Comparison of ENCODE assay signal across 9 cellular contexts in the genomic region with DNA sequence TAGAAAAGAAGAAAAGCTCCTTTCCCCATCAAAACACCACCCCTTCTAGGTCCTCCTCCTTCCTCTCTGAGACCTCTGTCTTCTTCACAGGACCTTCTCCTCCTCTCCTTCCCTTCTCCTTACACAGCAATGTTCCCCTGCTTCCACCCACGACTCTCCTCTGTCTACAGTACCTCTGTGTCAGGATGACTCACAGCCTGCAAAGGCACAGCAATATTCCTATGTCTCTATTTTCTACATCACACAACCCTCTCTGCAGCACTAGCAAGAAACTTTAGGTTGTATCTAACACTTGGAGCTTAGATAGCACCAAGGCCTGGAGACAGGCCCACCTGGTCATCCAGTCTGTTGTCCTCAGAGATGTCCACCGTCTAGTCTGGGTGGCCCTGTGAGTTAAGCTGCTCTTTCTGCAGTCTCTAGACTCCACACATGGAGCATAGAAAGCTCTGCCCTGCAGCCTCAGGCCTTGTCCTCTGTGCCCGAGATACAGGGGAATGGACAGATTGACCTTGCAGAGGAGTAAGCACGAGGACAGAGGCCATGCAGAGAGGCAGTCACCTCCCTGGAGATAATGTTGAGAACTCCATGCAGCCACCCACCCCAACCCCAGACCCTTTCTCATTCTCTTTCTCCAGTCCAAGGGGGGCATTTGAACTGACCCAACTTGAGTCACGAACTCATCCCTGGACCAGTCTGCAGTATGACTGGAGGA.
A peak's percentile ranks its signal among the peaks of the same experiment; 100 is the strongest.
DNase-seq lines count a peak whose midpoint lies in the region; ATAC-seq and TF ChIP-seq lines count a peak whose summit lies in the region.
"Had no signal": no experiment of that assay in that cellular context is flagged by ENCODE, and none has a peak within 500 bp of the region (broad histone marks: within the 10 kb centered on the region; RNA-seq: fewer than 3 reads in every experiment).

No MANE protein-coding gene starts in this region.

- H3K9me3 ChIP-seq in esophagus muscularis mucosa: no peaks in the 10 kb centered on the region
- H3K9me3 ChIP-seq in skeletal muscle tissue (ENCODE audit: control insufficient read depth in 3 of 3, low read length in 3 of 3): no peaks in the 10 kb centered on the region

- TF ChIP-seq EP300 in esophagus muscularis mucosa (IDR thresholded peaks at IDR 0.05): no peak

- 57% methylated on average over 5 of the region's 5 CpGs for WGBS in esophagus muscularis mucosa

- DNase-seq in GM13977 (ENCODE audit: low spot score): peak; percentile 3
- peak; percentile 91 for DNase-seq in esophagus muscularis mucosa (ENCODE audit: extremely low spot score)
- no peak for DNase-seq in SK-N-DZ (ENCODE audit: low spot score)
- no peak for DNase-seq in NCI-H82 (lab: John Stamatoyannopoulos, UW)
- DNase-seq in NCI-H1930 (lab: John Stamatoyannopoulos, UW): no peak
- no peak for DNase-seq in NCI-H226
- DNase-seq: activated gamma-delta T cell treated with Interleukin-2 at 50 U/mL for 16 hours had no signal

- peak overlapping the region; percentile 66 to 74 (median 70) for H3K27ac ChIP-seq in esophagus muscularis mucosa (replicated peaks in 1 of 4)
- peak overlapping the region; percentile 46 for H3K27ac ChIP-seq in skeletal muscle tissue (ENCODE audit: low read depth, low read length)

- H3K9ac ChIP-seq in skeletal muscle tissue (ENCODE audit: low read depth in 1 of 3, low read length in 3 of 3): no peak overlapping the region

- no peak overlapping the region for H3K4me3 ChIP-seq in esophagus muscularis mucosa
- no peak overlapping the region for H3K4me3 ChIP-seq in skeletal muscle tissue (ENCODE audit: low read length in 3 of 3)

- in situ Hi-C loops in GM13977 (cut with MboI; ENCODE audit: low pct_unique_long_range_greater_than_20kb, low sequenced_read_pairs, unreplicated experiment): no loop called here

- H3K36me3 ChIP-seq in esophagus muscularis mucosa (peaks cover 8 to 30% (median 18%) of the 10 kb centered on the region in 4 donors), skeletal muscle tissue (ENCODE audit: control insufficient read depth in 3 of 3, insufficient read depth in 3 of 3, low read length in 3 of 3) (peaks cover 0 to 5% (median 0%) of the 10 kb centered on the region in 3 donors)

- intact Hi-C loops in esophagus muscularis mucosa (cut with DNase I): no loop called here

- peaks cover 21 to 65% (median 33%) of the 10 kb centered on the region in 4 donors for H3K4me1 ChIP-seq in esophagus muscularis mucosa
- peaks cover 31 to 46% (median 39%) of the 10 kb centered on the region in 3 donors for H3K4me1 ChIP-seq in skeletal muscle tissue (ENCODE audit: control insufficient read depth in 3 of 3, insufficient read depth in 3 of 3, low read length in 3 of 3)

- ATAC-seq in SK-N-SH treated with all-trans-retinoic acid at 6 μM for 48 hours: peak; percentile 65

- no peak for TF ChIP-seq POLR2A in esophagus muscularis mucosa (IDR thresholded peaks at IDR 0.05; ENCODE audit: low read depth)

- H3K27me3 ChIP-seq in esophagus muscularis mucosa (no peaks in the 10 kb centered on the region), skeletal muscle tissue (ENCODE audit: control insufficient read depth in 3 of 3, insufficient read depth in 3 of 3, low read length in 3 of 3) (no peaks in the 10 kb centered on the region)

- TF ChIP-seq CTCF in GM13977 (IDR thresholded peaks at IDR 0.05; ENCODE audit: extremely low read depth, insufficient read depth, missing control alignments) (no peak), esophagus muscularis mucosa (IDR thresholded peaks at IDR 0.05) (no peak)

TF ChIP-seq in SK-N-SH treated with all-trans-retinoic acid at 6 μM for 48 hours, 23 proteins besides CTCF, POLR2A, EP300 and RAD21:
- TF ChIP-seq ZFP3 (CRISPR knock-in tag; IDR thresholded peaks at IDR 0.05) (no peak), TSHZ2 (CRISPR knock-in tag; IDR thresholded peaks at IDR 0.05) (no peak), CREB5 (CRISPR knock-in tag; IDR thresholded peaks at IDR 0.05; ENCODE audit: low read depth) (no peak), CSDC2 (CRISPR knock-in tag; IDR thresholded peaks at IDR 0.05) (no peak), PPARA (CRISPR knock-in tag; IDR thresholded peaks at IDR 0.05; ENCODE audit: borderline replicate concordance) (no peak), ZNF70 (CRISPR knock-in tag; IDR thresholded peaks at IDR 0.05) (no peak), OSR1 (CRISPR knock-in tag; IDR thresholded peaks at IDR 0.05) (no peak)
- TF ChIP-seq, protein P1, sequence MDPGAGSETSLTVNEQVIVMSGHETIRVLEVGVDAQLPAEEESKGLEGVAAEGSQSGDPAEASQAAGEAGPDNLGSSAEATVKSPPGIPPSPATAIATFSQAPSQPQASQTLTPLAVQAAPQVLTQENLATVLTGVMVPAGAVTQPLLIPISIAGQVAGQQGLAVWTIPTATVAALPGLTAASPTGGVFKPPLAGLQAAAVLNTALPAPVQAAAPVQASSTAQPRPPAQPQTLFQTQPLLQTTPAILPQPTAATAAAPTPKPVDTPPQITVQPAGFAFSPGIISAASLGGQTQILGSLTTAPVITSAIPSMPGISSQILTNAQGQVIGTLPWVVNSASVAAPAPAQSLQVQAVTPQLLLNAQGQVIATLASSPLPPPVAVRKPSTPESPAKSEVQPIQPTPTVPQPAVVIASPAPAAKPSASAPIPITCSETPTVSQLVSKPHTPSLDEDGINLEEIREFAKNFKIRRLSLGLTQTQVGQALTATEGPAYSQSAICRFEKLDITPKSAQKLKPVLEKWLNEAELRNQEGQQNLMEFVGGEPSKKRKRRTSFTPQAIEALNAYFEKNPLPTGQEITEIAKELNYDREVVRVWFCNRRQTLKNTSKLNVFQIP (CRISPR knock-in tag; IDR thresholded peaks at IDR 0.05; ENCODE audit: borderline replicate concordance, low read depth): no peak

Comparison
In these comparisons a context has a peak if more than half of its experiments do, and no peak if none do; other contexts are left out.
1. DNase-seq: peak in GM13977 (single experiment) and esophagus muscularis mucosa (single experiment); none in SK-N-DZ (single experiment), NCI-H82 (single experiment), NCI-H1930 (0 of 2) and NCI-H226 (single experiment).